ENCODE assay signal across 8 cellular contexts in genomic region chr12:98514984-98515367, GRCh38. TPM values are rescaled to one million over a fixed set of nuclear protein-coding genes. Genes with fewer than 3 reads are reported as not detected.
DNase-seq lines count a peak whose midpoint lies in the region; ATAC-seq and TF ChIP-seq lines count a peak whose summit lies in the region.

No MANE protein-coding gene starts in this region.

- H3K27ac ChIP-seq in 22Rv1 (peak overlapping the region; percentile 99), KOPT-K1 (ENCODE audit: low read depth, low read length, poor library complexity, severe bottlenecking) (peak overlapping the region; percentile 99)

- H3K36me3 ChIP-seq in KOPT-K1 (ENCODE audit: insufficient read depth, low read length): peaks cover 31% of the 10 kb centered on the region

- ATAC-seq in GM21825 (IDR thresholded peaks at IDR 0.05; ENCODE audit: unreplicated experiment): no peak

- H3K9me3 Mint-ChIP-seq in chondrocyte (ENCODE audit: low read depth): no peaks in the 10 kb centered on the region

- H3K27me3 ChIP-seq in mononuclear cell (ENCODE audit: insufficient read depth, low read length): no peaks in the 10 kb centered on the region

- peaks cover 34% of the 10 kb centered on the region for H3K4me1 Mint-ChIP-seq in chondrocyte (ENCODE audit: low read depth)

- DNase-seq in chondrocyte (ENCODE audit: low spot score) (no peak), NCI-H2081 (lab: John Stamatoyannopoulos, UW) (no peak), NCI-H1417 (lab: John Stamatoyannopoulos, UW) (no peak), NK-92 (lab: John Stamatoyannopoulos, UW; ENCODE audit: unreplicated experiment) (no peak)

- H3K4me1 ChIP-seq in mononuclear cell (ENCODE audit: insufficient read depth, low read length): peaks cover 44% of the 10 kb centered on the region

- peak overlapping the region; percentile 90 for H3K4me3 Mint-ChIP-seq in chondrocyte (ENCODE audit: unreplicated experiment)

- no peak for TF ChIP-seq CTCF in 22Rv1 (IDR thresholded peaks at IDR 0.05)
- no peak for TF ChIP-seq CTCF in chondrocyte (IDR thresholded peaks at IDR 0.05)

- peak overlapping the region; percentile 96 for H3K27ac Mint-ChIP-seq in chondrocyte (ENCODE audit: unreplicated experiment)

- no peaks in the 10 kb centered on the region for H3K36me3 Mint-ChIP-seq in chondrocyte (ENCODE audit: low read depth)

- H3K9me3 ChIP-seq in KOPT-K1 (ENCODE audit: insufficient read depth, low read length, poor library complexity, severe bottlenecking): no peaks in the 10 kb centered on the region
- H3K9me3 ChIP-seq in mononuclear cell (ENCODE audit: low read depth, low read length): no peaks in the 10 kb centered on the region

- H3K27me3 Mint-ChIP-seq in chondrocyte (ENCODE audit: low read depth): no peaks in the 10 kb centered on the region

- peak overlapping the region; percentile 99 for H3K4me3 ChIP-seq in mononuclear cell (ENCODE audit: low read length)

RNA-seq across cellular contexts. Expression of gene TMPO, which starts 0.4 kb away (rescaled TPM):
- total RNA-seq in chondrocyte (34.3 to 43.1 TPM (median 38.7 TPM) in 3 replicates), mononuclear cell (221 TPM)
